Comparison of ENCODE assay signal across 8 cellular contexts in the genomic region with DNA sequence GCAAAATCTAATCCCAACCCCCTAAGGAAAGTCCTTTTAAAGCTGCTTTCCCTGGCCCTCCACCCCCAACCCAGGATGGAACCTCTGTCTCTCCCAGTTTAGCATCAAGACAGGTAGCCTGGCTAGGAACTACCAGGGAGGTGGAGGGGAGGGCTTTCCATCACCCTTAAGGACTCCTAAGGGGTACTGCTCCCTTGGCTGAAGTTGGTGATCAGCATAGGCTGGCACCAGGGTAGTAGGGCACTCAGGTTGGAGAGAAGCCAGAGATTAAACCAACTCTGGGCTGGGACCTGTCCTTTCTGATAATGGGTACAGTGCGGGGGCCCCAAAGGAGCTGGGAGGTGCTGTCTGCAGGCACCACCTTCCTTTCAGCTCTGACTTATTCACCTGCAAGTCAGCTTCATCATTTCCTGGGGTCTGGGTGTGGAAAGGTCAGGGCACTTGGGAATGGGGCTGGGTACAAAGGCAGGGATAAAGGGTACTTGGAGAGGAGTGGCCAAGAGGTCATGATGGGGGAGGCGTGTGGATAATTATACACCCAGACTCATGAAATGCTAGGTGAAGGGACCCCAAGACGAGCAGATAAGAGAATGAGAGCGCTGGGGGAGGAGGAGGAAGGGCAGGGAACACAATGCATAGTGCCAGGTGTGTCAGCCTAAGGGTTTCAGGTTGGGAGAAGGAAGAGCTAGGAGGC. TPM values are rescaled to one million over a fixed set of nuclear protein-coding genes. Genes with fewer than 3 reads are reported as not detected.
DNase-seq lines count a peak whose midpoint lies in the region; ATAC-seq, FAIRE-seq and TF ChIP-seq lines count a peak whose summit lies in the region.

No MANE protein-coding gene starts in this region.

- H3K27me3 ChIP-seq in DND-41 (ENCODE audit: insufficient read depth, low read length, poor library complexity) (no peaks in the 10 kb centered on the region), mucosa of stomach (ENCODE audit: control insufficient read depth, insufficient read depth, low read length) (no peaks in the 10 kb centered on the region), aorta (ENCODE audit: control insufficient read depth in 1 of 2, insufficient read depth in 2 of 2, low read length in 1 of 2) (no peaks in the 10 kb centered on the region)

- 0% methylated on average over 4 of the region's 4 CpGs for WGBS in aorta, 2 donors

- peaks cover 15% of the 10 kb centered on the region for H3K36me3 Mint-ChIP-seq in central memory CD8-positive, alpha-beta T cell (ENCODE audit: insufficient read depth)

- H3K4me1 ChIP-seq in DND-41 (ENCODE audit: insufficient read depth, low read length) (peaks cover 60% of the 10 kb centered on the region), mucosa of stomach (ENCODE audit: control insufficient read depth, insufficient read depth, low read length) (peaks cover 71% of the 10 kb centered on the region), aorta (ENCODE audit: control insufficient read depth in 1 of 2, insufficient read depth in 2 of 2, low read length in 2 of 2) (peaks cover 0 to 5% of the 10 kb centered on the region in 2 donors)

- H4K20me1 ChIP-seq in DND-41 (ENCODE audit: insufficient read depth, low read length) = peaks cover 46% of the 10 kb centered on the region

- H3K79me2 ChIP-seq in DND-41 (ENCODE audit: insufficient read depth, low read length) = peaks cover 65% of the 10 kb centered on the region

- peaks cover 86% of the 10 kb centered on the region for H3K4me1 Mint-ChIP-seq in central memory CD8-positive, alpha-beta T cell

- peak overlapping the region; percentile 97 for H3K27ac ChIP-seq in DND-41 (ENCODE audit: low read length)
- peak overlapping the region; percentile 68 to 93 for H3K27ac ChIP-seq in aorta (ENCODE audit: low read depth in 1 of 2, low read length in 2 of 2)

- H3K36me3 ChIP-seq in DND-41 (ENCODE audit: insufficient read depth, low read length) = peaks cover 29% of the 10 kb centered on the region
- H3K36me3 ChIP-seq in mucosa of stomach (ENCODE audit: control insufficient read depth, insufficient read depth, low read length) = peaks cover 3% of the 10 kb centered on the region
- H3K36me3 ChIP-seq in aorta (ENCODE audit: control insufficient read depth in 1 of 2, insufficient read depth in 2 of 2, low read length in 1 of 2) = no peaks in the 10 kb centered on the region

- DNase-seq in DND-41 = peak; percentile 36
- peak; percentile 12 for DNase-seq in NCI-H226
- no peak for DNase-seq in central memory CD8-positive, alpha-beta T cell (ENCODE audit: low spot score in 2 of 2)
- no peak for DNase-seq in aorta
- no peak for DNase-seq in GM12891 (ENCODE audit: insufficient read length, low spot score)

- no peak overlapping the region for H2AFZ ChIP-seq in DND-41 (ENCODE audit: low read depth, low read length)

- no peaks in the 10 kb centered on the region for H3K9me3 Mint-ChIP-seq in central memory CD8-positive, alpha-beta T cell

- no peak for FAIRE-seq in GM12891 (lab: Jason Lieb, UNC)

- no peaks in the 10 kb centered on the region for H3K27me3 Mint-ChIP-seq in central memory CD8-positive, alpha-beta T cell

- peak; percentile 4; the same call in 2 of the 3 replicates for ATAC-seq in DND-41 (ENCODE audit: insufficient read depth, low read depth)
- no peak for ATAC-seq in central memory CD8-positive, alpha-beta T cell (replicated peaks; ENCODE audit: extremely low read depth, poor library complexity, severe bottlenecking)
- ATAC-seq in aorta (ENCODE audit: low FRiP score) = no peak
- no peak for ATAC-seq in GM21367 (IDR thresholded peaks at IDR 0.05; ENCODE audit: unreplicated experiment)
- no peak for ATAC-seq in HG03175 (IDR thresholded peaks at IDR 0.05; ENCODE audit: unreplicated experiment)

- no peak for TF ChIP-seq CTCF in DND-41 (IDR thresholded peaks at IDR 0.05; ENCODE audit: borderline replicate concordance, extremely low read depth, low read length, poor library complexity, severe bottlenecking)

- peak overlapping the region; percentile 80 for H3K4me2 ChIP-seq in DND-41 (ENCODE audit: insufficient read depth, low read length)

- no peaks in the 10 kb centered on the region for H3K9me3 ChIP-seq in DND-41 (ENCODE audit: insufficient read depth, low read length, severe bottlenecking)
- H3K9me3 ChIP-seq in mucosa of stomach (ENCODE audit: control insufficient read depth, low read length) = no peaks in the 10 kb centered on the region
- no peaks in the 10 kb centered on the region for H3K9me3 ChIP-seq in aorta (ENCODE audit: control insufficient read depth, low read length)

- intact Hi-C loops in aorta (cut with DNase I) = loop anchor here in 1 of 2 donors (5.0 to 10.0 kb wide), 2 partner anchors 35 to 148 kb away; a partner anchor contains a TSS

- peak overlapping the region; percentile 90 for H3K4me3 Mint-ChIP-seq in central memory CD8-positive, alpha-beta T cell

- peak overlapping the region; percentile 90 for H3K27ac Mint-ChIP-seq in central memory CD8-positive, alpha-beta T cell (ENCODE audit: low read depth)

- peak overlapping the region; percentile 90 for H3K9ac ChIP-seq in DND-41 (ENCODE audit: low read depth, low read length)
- H3K9ac ChIP-seq in mucosa of stomach (ENCODE audit: low read length) = peak overlapping the region; percentile 81

- H3K4me3 ChIP-seq in DND-41 (ENCODE audit: low read depth in 1 of 2, low read length in 2 of 2) (peak overlapping the region; percentile 52 to 73), mucosa of stomach (ENCODE audit: low read length) (peak overlapping the region; percentile 60), aorta (ENCODE audit: low read length in 2 of 2) (peak overlapping the region; percentile 95 to 96)

- TF ChIP-seq POLR2A in GM12891 (IDR thresholded peaks at IDR 0.05; ENCODE audit: low read depth, low read length) = no peak; the same call in 1 of the 2 replicates

TF ChIP-seq in GM12891, 5 proteins besides CTCF, POLR2A, EP300 and RAD21:
- TF ChIP-seq PAX5 (IDR thresholded peaks at IDR 0.05; ENCODE audit: insufficient read depth, low read length, severe bottlenecking) = no peak
- TF ChIP-seq TAF1 (IDR thresholded peaks at IDR 0.05; ENCODE audit: low read depth, low read length) = no peak
- TF ChIP-seq POLR2AphosphoS5 (IDR thresholded peaks at IDR 0.05; ENCODE audit: low read depth, low read length) = no peak
- TF ChIP-seq POU2F2 (IDR thresholded peaks at IDR 0.05; ENCODE audit: low read depth, low read length) = no peak
- TF ChIP-seq SPI1 (IDR thresholded peaks at IDR 0.05; ENCODE audit: low read depth, low read length) = no peak

RNA-seq across cellular contexts. Expression of a gene that starts 1.3 kb away (rescaled TPM):
- total RNA-seq in aorta = 100 to 1,000 TPM; 175 to 217 TPM
- 10 to 100 TPM; 58.3 to 58.9 TPM for polyA plus RNA-seq in aorta
- polyA plus RNA-seq in GM12891 (2012; ENCODE audit: low read depth, missing spikeins) = 45.2 TPM

RNA-seq across cellular contexts. Expression of a gene that starts 35.6 kb away (rescaled TPM):
- total RNA-seq in aorta = not detected
- polyA plus RNA-seq in aorta = not detected
- not detected for polyA plus RNA-seq in GM12891 (2012; ENCODE audit: low read depth, missing spikeins)

RNA-seq across cellular contexts. Expression of a gene that starts 42.8 kb away (rescaled TPM):
- total RNA-seq in aorta = 10 to 100 TPM; 47.0 to 60.5 TPM
- polyA plus RNA-seq in aorta = 10 to 100 TPM in 1 of 2 donors, 1 to 10 TPM in 1; 6.8 to 49.5 TPM
- 27.8 TPM for polyA plus RNA-seq in GM12891 (2012; ENCODE audit: low read depth, missing spikeins)

RNA-seq across cellular contexts. Expression of a gene that starts 43.7 kb away (rescaled TPM):
- total RNA-seq in aorta = 100 to 1,000 TPM; 151 to 152 TPM
- 100 to 1,000 TPM; 232 to 245 TPM for polyA plus RNA-seq in aorta
- polyA plus RNA-seq in GM12891 (2012; ENCODE audit: low read depth, missing spikeins) = 186 TPM

Comparison
In these comparisons a context has a peak if more than half of its experiments do, and no peak if none do; other contexts are left out.
1. DNase-seq: peak in DND-41 (single experiment) and NCI-H226 (single experiment); none in central memory CD8-positive, alpha-beta T cell (0 of 2), aorta (0 of 2) and GM12891 (single experiment).
2. Peak in every context shown above with its lines, with median percentiles within 50 percentile points of each other: H3K4me3 ChIP-seq.